20 cellular contexts compared by ENCODE assay signal in the genomic region with DNA sequence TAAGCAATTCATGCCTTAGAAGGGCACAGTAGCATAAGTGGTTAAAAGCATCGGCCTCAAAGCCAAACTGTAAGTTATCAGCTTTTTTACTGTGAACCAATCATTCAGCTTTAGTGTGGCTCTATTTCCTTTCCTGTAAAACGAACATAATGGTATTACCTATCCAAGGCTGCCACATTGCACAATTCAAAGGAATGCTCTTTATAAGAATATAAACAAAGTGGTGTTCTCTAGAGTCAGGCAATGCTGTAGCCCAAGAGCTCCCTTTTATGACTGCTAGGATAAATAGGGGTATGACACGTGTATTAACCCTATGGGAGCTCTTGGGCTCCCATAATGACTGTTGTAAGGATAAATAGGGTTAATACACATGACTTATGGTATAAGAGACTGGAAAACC.
"Had no signal": no experiment of that assay in that cellular context is flagged by ENCODE, and none has a peak within 500 bp of the region (broad histone marks: within the 10 kb centered on the region; RNA-seq: fewer than 3 reads in every experiment).

No MANE protein-coding gene starts in this region.

- ATAC-seq: activated CD4-positive, CD25-positive, alpha-beta regulatory T cell treated with anti-CD3 and anti-CD28 coated beads, Interleukin-2, amount 50 U/mL, for 24 hours; activated T-cell treated with anti-CD3 and anti-CD28 coated beads, Interleukin-2, amount 50 U/mL, for 72 hours; foreskin keratinocyte; left ventricle myocardium superior; stimulated activated naive B cell treated with anti-CD40 and anti-IgM and Interleukin-4, amounts not matched to agents 10 μg/mL and 1 μg/mL and 100 μg/mL, for 72 hours had no signal

- H3K4me3 ChIP-seq: right lobe of liver, thoracic aorta, upper lobe of left lung had no signal

- H3K27me3 ChIP-seq: foreskin keratinocyte, right lobe of liver, upper lobe of left lung had no signal

- DNase-seq: activated CD4-positive, alpha-beta memory T cell treated with anti-CD3 and anti-CD28 coated beads, Interleukin-2, amount 10 ng/mL, durations not matched to agents 7 days and 5 days; activated CD4-positive, alpha-beta T cell treated with anti-CD3 and anti-CD28 coated beads, Interleukin-2, amount 10 ng/mL, durations not matched to agents 24 days and 14 days; activated effector memory CD4-positive, alpha-beta T cell treated with Interleukin-2 at 50 U/mL for 16 hours; activated naive CD4-positive, alpha-beta T cell treated with anti-CD3 and anti-CD28 coated beads for 36 hours; activated naive CD8-positive, alpha-beta T cell treated with anti-CD3 and anti-CD28 coated beads, Interleukin-2, amount 10 ng/mL, durations not matched to agents 7 days and 5 days; activated T-cell treated with anti-CD3 and anti-CD28 coated beads, Interleukin-2, amount 50 U/mL, for 72 hours; cerebellar nuclear complex; effector CD4-positive, alpha-beta T cell; foreskin keratinocyte; left ventricle myocardium superior; nucleus accumbens; right lobe of liver; small intestine; stimulated activated CD4-positive, alpha-beta T cell treated with anti-CD3 and anti-CD28 coated beads, Interleukin-2, amount 100 ng/mL, for 24 hours; stimulated activated naive B cell treated with anti-CD40 and anti-IgM and Interleukin-4, amounts not matched to agents 10 μg/mL and 1 μg/mL and 100 μg/mL, for 72 hours; upper lobe of left lung had no signal

- H3K9me3 ChIP-seq: right lobe of liver, thoracic aorta had no signal

- H3K4me1 ChIP-seq: foreskin keratinocyte, parathyroid adenoma had no signal

- H3K27ac ChIP-seq: foreskin keratinocyte, parathyroid adenoma, right lobe of liver, thoracic aorta, upper lobe of left lung, VCaP had no signal
